ENCODE assay signal across 10 cellular contexts in the genomic region with DNA sequence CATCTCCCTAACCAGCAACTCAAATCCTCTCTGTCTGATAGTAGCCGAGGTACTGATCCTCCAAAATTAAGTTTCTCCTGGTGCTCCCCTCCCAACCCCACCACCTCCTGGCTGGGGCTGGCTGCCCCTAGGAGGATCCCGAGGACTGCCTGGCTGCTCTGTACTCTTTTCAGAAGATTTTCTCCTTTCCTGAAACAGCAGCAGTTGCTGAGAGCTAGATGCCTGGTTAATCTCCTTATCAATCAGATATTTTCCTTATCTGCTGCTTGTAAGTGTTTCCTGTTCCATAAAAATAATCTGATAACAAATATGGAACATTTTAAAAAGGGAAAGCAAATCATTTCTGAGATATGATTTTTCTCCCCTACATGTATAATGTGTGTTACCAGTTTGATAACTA. TPM values are rescaled to one million over a fixed set of nuclear protein-coding genes. Genes with fewer than 3 reads are reported as not detected.
DNase-seq lines count a peak whose midpoint lies in the region; ATAC-seq and TF ChIP-seq lines count a peak whose summit lies in the region.
"Had no signal": no experiment of that assay in that cellular context is flagged by ENCODE, and none has a peak within 500 bp of the region (broad histone marks: within the 10 kb centered on the region; RNA-seq: fewer than 3 reads in every experiment).

No MANE protein-coding gene starts in this region.

- peak overlapping the region; percentile 8 for H3K27ac Mint-ChIP-seq in CD8-positive, alpha-beta T cell
- H3K27ac Mint-ChIP-seq in immature natural killer cell = peak overlapping the region in 5 of 6 donors; percentile 53 to 85 (median 59)
- H3K27ac Mint-ChIP-seq in activated T-helper 1 cell treated with anti-CD3 and anti-CD28 coated beads, Interleukin-12 subunit alpha, Interleukin-12 subunit beta, Interleukin-2, Interleukin-4 antibody, amounts not matched to agents 30 ng/mL and 10 ng/mL and 1 ng/mL, durations not matched to agents 14 hours and 24 hours and 36 hours = no peak overlapping the region
- H3K27ac Mint-ChIP-seq: dendritic cell treated with granulocyte-macrophage colony-stimulating factor and Interleukin-4, amounts not matched to agents 40 ng/mL and 50 ng/mL, for 4 days had no signal

- CTCF ChIA-PET in CD8-positive, alpha-beta T cell (lab: Charles Lee) = interaction anchor here (1.0 to 9.5 kb wide), 2 partner anchors 29 to 80 kb away, joined by 3 to 58 read pairs; no protein-coding TSS in a partner anchor

- intact Hi-C loops in CD8-positive, alpha-beta T cell (cut with DNase I, micrococcal nuclease) = no loop called here
- intact Hi-C loops in sigmoid colon (cut with DNase I) = no loop called here
- intact Hi-C loops in activated T-helper 1 cell treated with anti-CD3 and anti-CD28 coated beads, Interleukin-12 subunit alpha, Interleukin-12 subunit beta, Interleukin-2, Interleukin-4 antibody, amounts not matched to agents 30 ng/mL and 10 ng/mL and 1 ng/mL, durations not matched to agents 14 hours and 24 hours and 36 hours (cut with micrococcal nuclease) = no loop called here

- no peaks in the 10 kb centered on the region for H3K9me3 Mint-ChIP-seq in CD8-positive, alpha-beta T cell
- H3K9me3 Mint-ChIP-seq in immature natural killer cell = no peaks in the 10 kb centered on the region
- no peaks in the 10 kb centered on the region for H3K9me3 Mint-ChIP-seq in activated T-helper 1 cell treated with anti-CD3 and anti-CD28 coated beads, Interleukin-12 subunit alpha, Interleukin-12 subunit beta, Interleukin-2, Interleukin-4 antibody, amounts not matched to agents 30 ng/mL and 10 ng/mL and 1 ng/mL, durations not matched to agents 14 hours and 24 hours and 36 hours
- H3K9me3 Mint-ChIP-seq: dendritic cell treated with granulocyte-macrophage colony-stimulating factor and Interleukin-4, amounts not matched to agents 40 ng/mL and 50 ng/mL, for 4 days had no signal

- POLR2A ChIA-PET in CD8-positive, alpha-beta T cell (lab: Charles Lee) = no interaction called here

- H3K36me3 Mint-ChIP-seq in CD8-positive, alpha-beta T cell = peaks cover 72% of the 10 kb centered on the region
- peaks cover 5 to 28% (median 9%) of the 10 kb centered on the region in 3 donors for H3K36me3 Mint-ChIP-seq in immature natural killer cell
- peaks cover 34% of the 10 kb centered on the region for H3K36me3 Mint-ChIP-seq in activated T-helper 1 cell treated with anti-CD3 and anti-CD28 coated beads, Interleukin-12 subunit alpha, Interleukin-12 subunit beta, Interleukin-2, Interleukin-4 antibody, amounts not matched to agents 30 ng/mL and 10 ng/mL and 1 ng/mL, durations not matched to agents 14 hours and 24 hours and 36 hours (ENCODE audit: low read depth)

- no peak for TF ChIP-seq EP300 in sigmoid colon (IDR thresholded peaks at IDR 0.05)

- H3K27ac ChIP-seq in CD8-positive, alpha-beta T cell (ENCODE audit: low read depth, low read length) = no peak overlapping the region
- H3K27ac ChIP-seq in sigmoid colon = peak overlapping the region; percentile 67 to 97 (median 80)

- no peak for TF ChIP-seq CTCF in CD8-positive, alpha-beta T cell (IDR thresholded peaks at IDR 0.05)
- TF ChIP-seq CTCF in sigmoid colon (IDR thresholded peaks at IDR 0.05) = no peak

- peaks cover 6% of the 10 kb centered on the region for H3K4me1 ChIP-seq in CD8-positive, alpha-beta T cell (ENCODE audit: insufficient read depth, low read length)
- H3K4me1 ChIP-seq in sigmoid colon = peaks cover 0 to 57% (median 35%) of the 10 kb centered on the region in 4 donors

- no peak for DNase-seq in CD8-positive, alpha-beta T cell
- DNase-seq in amniotic epithelial cell (ENCODE audit: low read depth) (peak; percentile 70), immature natural killer cell (no peak), sigmoid colon (peak; percentile 38), NCI-H510A (lab: John Stamatoyannopoulos, UW) (no peak), NCI-H1436 (lab: John Stamatoyannopoulos, UW) (no peak)
- DNase-seq in activated T-helper 1 cell treated with anti-CD3 and anti-CD28 coated beads, Interleukin-12 subunit alpha, Interleukin-12 subunit beta, Interleukin-2, Interleukin-4 antibody, amounts not matched to agents 30 ng/mL and 10 ng/mL and 1 ng/mL, durations not matched to agents 14 hours and 24 hours and 36 hours (ENCODE audit: low spot score) = no peak
- DNase-seq: NCI-H2171 treated with DMSO at 0.1 percent for 48 hours had no signal

- H3K4me1 Mint-ChIP-seq in CD8-positive, alpha-beta T cell (ENCODE audit: low read depth) = peaks cover 22% of the 10 kb centered on the region
- H3K4me1 Mint-ChIP-seq in immature natural killer cell = peaks cover 40 to 49% of the 10 kb centered on the region in 2 donors
- peaks cover 27% of the 10 kb centered on the region for H3K4me1 Mint-ChIP-seq in activated T-helper 1 cell treated with anti-CD3 and anti-CD28 coated beads, Interleukin-12 subunit alpha, Interleukin-12 subunit beta, Interleukin-2, Interleukin-4 antibody, amounts not matched to agents 30 ng/mL and 10 ng/mL and 1 ng/mL, durations not matched to agents 14 hours and 24 hours and 36 hours (ENCODE audit: low read depth)

- H3K9me3 ChIP-seq in CD8-positive, alpha-beta T cell (ENCODE audit: low read length) = no peaks in the 10 kb centered on the region
- H3K9me3 ChIP-seq in sigmoid colon = no peaks in the 10 kb centered on the region

- ATAC-seq in CD8-positive, alpha-beta T cell = no peak
- no peak for ATAC-seq in GM21737 (IDR thresholded peaks at IDR 0.05; ENCODE audit: unreplicated experiment)

- peaks cover 18% of the 10 kb centered on the region for H3K36me3 ChIP-seq in CD8-positive, alpha-beta T cell (ENCODE audit: insufficient read depth, low read length)
- H3K36me3 ChIP-seq in sigmoid colon = peaks cover 0 to 42% (median 0%) of the 10 kb centered on the region in 4 donors

- no peaks in the 10 kb centered on the region for H3K27me3 ChIP-seq in CD8-positive, alpha-beta T cell (ENCODE audit: insufficient read depth, low read length)
- H3K27me3 ChIP-seq in sigmoid colon = no peaks in the 10 kb centered on the region

- no peak overlapping the region for H3K4me3 Mint-ChIP-seq in CD8-positive, alpha-beta T cell
- H3K4me3 Mint-ChIP-seq in immature natural killer cell = no peak overlapping the region
- no peak overlapping the region for H3K4me3 Mint-ChIP-seq in activated T-helper 1 cell treated with anti-CD3 and anti-CD28 coated beads, Interleukin-12 subunit alpha, Interleukin-12 subunit beta, Interleukin-2, Interleukin-4 antibody, amounts not matched to agents 30 ng/mL and 10 ng/mL and 1 ng/mL, durations not matched to agents 14 hours and 24 hours and 36 hours
- H3K4me3 Mint-ChIP-seq: dendritic cell treated with granulocyte-macrophage colony-stimulating factor and Interleukin-4, amounts not matched to agents 40 ng/mL and 50 ng/mL, for 4 days had no signal

- no peaks in the 10 kb centered on the region for H3K27me3 Mint-ChIP-seq in CD8-positive, alpha-beta T cell (ENCODE audit: low read depth)
- peaks cover 0 to 2% (median 0%) of the 10 kb centered on the region in 3 donors for H3K27me3 Mint-ChIP-seq in immature natural killer cell (ENCODE audit: low read depth in 3 of 3)
- H3K27me3 Mint-ChIP-seq in activated T-helper 1 cell treated with anti-CD3 and anti-CD28 coated beads, Interleukin-12 subunit alpha, Interleukin-12 subunit beta, Interleukin-2, Interleukin-4 antibody, amounts not matched to agents 30 ng/mL and 10 ng/mL and 1 ng/mL, durations not matched to agents 14 hours and 24 hours and 36 hours (ENCODE audit: insufficient read depth) = no peaks in the 10 kb centered on the region
- H3K27me3 Mint-ChIP-seq: dendritic cell treated with granulocyte-macrophage colony-stimulating factor and Interleukin-4, amounts not matched to agents 40 ng/mL and 50 ng/mL, for 4 days had no signal

- H3K4me3 ChIP-seq in CD8-positive, alpha-beta T cell (ENCODE audit: low read depth, low read length) = no peak overlapping the region
- no peak overlapping the region for H3K4me3 ChIP-seq in sigmoid colon

- 42 to 68% methylated on average over 2 of the region's 2 CpGs for WGBS in sigmoid colon, 2 donors

- TF ChIP-seq POLR2A in sigmoid colon (IDR thresholded peaks at IDR 0.05) = no peak

RNA-seq across cellular contexts. Expression of a gene that starts 52.8 kb away (rescaled TPM):
- total RNA-seq in CD8-positive, alpha-beta T cell = 10 to 100 TPM; 23.2 to 27.0 TPM
- polyA plus RNA-seq in immature natural killer cell (10 to 100 TPM in 1 of 3 donors, 1 to 10 TPM in 2; 3.4 to 16.9 (median 5.1) TPM), sigmoid colon (10 to 100 TPM in 2 of 3 donors, 1 to 10 TPM in 1; 7.8 to 23.2 (median 11.3) TPM)
- 10 to 100 TPM; 24.8 to 46.0 (median 29.3) TPM for total RNA-seq in sigmoid colon
- total RNA-seq in activated T-helper 1 cell treated with anti-CD3 and anti-CD28 coated beads, Interleukin-12 subunit alpha, Interleukin-12 subunit beta, Interleukin-2, Interleukin-4 antibody, amounts not matched to agents 30 ng/mL and 10 ng/mL and 1 ng/mL, durations not matched to agents 14 hours and 24 hours and 36 hours = 42.6 and 43.3 TPM in 2 replicates

Comparison
In these comparisons a context has a peak if more than half of its experiments do, and no peak if none do; other contexts are left out.
1. DNase-seq: peak in amniotic epithelial cell (single experiment) and sigmoid colon (single experiment); none in CD8-positive, alpha-beta T cell (0 of 7), immature natural killer cell (0 of 3), NCI-H510A (single experiment), NCI-H1436 (single experiment) and activated T-helper 1 cell treated with anti-CD3 and anti-CD28 coated beads, Interleukin-12 subunit alpha, Interleukin-12 subunit beta, Interleukin-2, Interleukin-4 antibody, amounts not matched to agents 30 ng/mL and 10 ng/mL and 1 ng/mL, durations not matched to agents 14 hours and 24 hours and 36 hours (single experiment).